In the genomic region with DNA sequence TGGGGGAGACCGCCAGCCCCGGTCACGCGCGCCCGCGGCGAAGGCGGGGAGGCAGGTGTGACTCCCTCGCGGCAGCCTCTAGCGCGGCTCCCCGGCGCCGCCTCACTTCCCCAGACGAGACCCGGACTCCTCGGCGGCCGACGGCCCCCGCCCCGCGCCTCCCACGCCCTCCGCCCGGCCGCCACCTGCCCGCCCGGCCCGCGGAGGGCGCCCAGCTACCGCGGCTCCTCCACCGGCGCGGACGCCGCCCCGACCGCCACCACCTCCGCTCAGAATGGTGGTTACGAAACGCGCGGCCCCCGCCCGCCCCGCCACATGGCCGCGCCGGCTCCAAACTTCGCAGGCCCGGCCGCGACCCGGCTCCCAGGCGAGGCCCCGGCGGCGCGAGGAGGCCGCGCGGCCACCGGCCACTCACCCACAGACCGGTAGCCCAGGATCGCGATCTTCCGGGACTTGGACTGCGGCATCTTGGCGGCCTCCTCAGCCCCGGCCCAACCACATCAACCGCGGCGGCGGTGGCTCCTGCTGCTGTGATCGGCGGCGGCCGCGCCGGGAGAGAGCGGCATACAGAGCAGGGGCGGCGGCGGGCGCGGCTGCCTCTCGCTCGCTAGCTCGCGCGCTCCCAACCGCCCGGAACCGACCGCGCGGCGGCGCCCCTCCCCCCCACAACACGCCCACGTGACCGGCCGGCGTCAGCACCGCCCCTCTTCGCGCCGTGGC, we compare ENCODE assay signal across 8 cellular contexts. TPM values are rescaled to one million over a fixed set of nuclear protein-coding genes. Genes with fewer than 3 reads are reported as not detected.
A peak's percentile ranks its signal among the peaks of the same experiment; 100 is the strongest.
DNase-seq lines count a peak whose midpoint lies in the region; FAIRE-seq and TF ChIP-seq lines count a peak whose summit lies in the region.
"Not testable (repeated sequence)": the region's sequence is repeated elsewhere in the genome, so short reads cannot be mapped to it uniquely, and the experiment has no call there.

No MANE protein-coding gene starts in this region.

- peak; percentile 32 for DNase-seq in GDM1 (lab: John Stamatoyannopoulos, UW)
- DNase-seq in H7 = peak; percentile 67
- DNase-seq in WERI-Rb-1 = peak; percentile 24
- not testable (repeated sequence) for DNase-seq in astrocyte (ENCODE audit: low read depth)
- peak; percentile 62 for DNase-seq in left ventricle myocardium inferior

- FAIRE-seq in astrocyte (lab: Jason Lieb, UNC) = not testable (repeated sequence)

- not testable (repeated sequence) for H3K9me3 Mint-ChIP-seq in astrocyte (ENCODE audit: unreplicated experiment)

- peak overlapping the region; percentile 95 for H3K4me2 ChIP-seq in KMS-11
- peak overlapping the region; percentile 89 for H3K4me2 ChIP-seq in astrocyte (ENCODE audit: low read length)
- peak overlapping the region; percentile 90 for H3K4me2 ChIP-seq in parathyroid adenoma (ENCODE audit: low read length)

- not testable (repeated sequence) for H3K36me3 Mint-ChIP-seq in astrocyte (ENCODE audit: low read depth, unreplicated experiment)

- peaks cover 43% of the 10 kb centered on the region for H4K20me1 ChIP-seq in KMS-11 (ENCODE audit: insufficient read depth)
- H4K20me1 ChIP-seq in astrocyte (ENCODE audit: insufficient read depth, low read length) = peaks cover 46% of the 10 kb centered on the region

- intact Hi-C loops in left ventricle myocardium inferior (cut with micrococcal nuclease) = not testable (repeated sequence)

- peaks cover 14% of the 10 kb centered on the region for H3K4me1 Mint-ChIP-seq in astrocyte (ENCODE audit: low read depth, unreplicated experiment)

- H2AFZ ChIP-seq in KMS-11 (ENCODE audit: low read depth) (peak overlapping the region; percentile 38), parathyroid adenoma (peak overlapping the region; percentile 98)
- not testable (repeated sequence) for H2AFZ ChIP-seq in astrocyte (ENCODE audit: low read depth, low read length)

- not testable (repeated sequence) for H3K27me3 ChIP-seq in H7 (ENCODE audit: control insufficient read depth, insufficient read depth, low read length); KMS-11 (ENCODE audit: insufficient read depth, low read depth); WERI-Rb-1 (ENCODE audit: insufficient read depth, low read depth, severe bottlenecking); astrocyte (ENCODE audit: insufficient read depth, low read length); left ventricle myocardium inferior (ENCODE audit: low read depth); parathyroid adenoma (ENCODE audit: control insufficient read depth, insufficient read depth, low read length); subcutaneous abdominal adipose tissue (ENCODE audit: control insufficient read depth in 5 of 5, insufficient read depth in 4 of 5, low read length in 5 of 5)

- H3K4me1 ChIP-seq in KMS-11 (ENCODE audit: low read depth, poor library complexity, severe bottlenecking) (peaks cover 37% of the 10 kb centered on the region), astrocyte (ENCODE audit: insufficient read depth, low read length) (peaks cover 17% of the 10 kb centered on the region), left ventricle myocardium inferior (peaks cover 47% of the 10 kb centered on the region), subcutaneous abdominal adipose tissue (ENCODE audit: control insufficient read depth in 5 of 5, insufficient read depth in 5 of 5, low read length in 5 of 5) (peaks cover 5 to 44% (median 32%) of the 10 kb centered on the region in 5 donors)
- H3K4me1 ChIP-seq in parathyroid adenoma = not testable (repeated sequence)

- H3K9me3 ChIP-seq in WERI-Rb-1 (ENCODE audit: severe bottlenecking); astrocyte (ENCODE audit: insufficient read depth, low read depth, low read length); left ventricle myocardium inferior (replicated peaks); parathyroid adenoma (ENCODE audit: control insufficient read depth, low read length); subcutaneous abdominal adipose tissue (ENCODE audit: control insufficient read depth in 5 of 5, low read length in 5 of 5): not testable (repeated sequence)

- H3K27ac ChIP-seq in KMS-11 = peak overlapping the region; percentile 97
- H3K27ac ChIP-seq in WERI-Rb-1 = peak overlapping the region; percentile 98
- peak overlapping the region; percentile 88 for H3K27ac ChIP-seq in astrocyte (ENCODE audit: low read depth, low read length)
- H3K27ac ChIP-seq in left ventricle myocardium inferior (replicated peaks) = peak overlapping the region; percentile 99
- H3K27ac ChIP-seq in parathyroid adenoma = peak overlapping the region; percentile 88
- H3K27ac ChIP-seq in subcutaneous abdominal adipose tissue (ENCODE audit: low read depth, low read length) = peak overlapping the region; percentile 96

- peak overlapping the region; percentile 100 for H3K4me3 Mint-ChIP-seq in astrocyte (ENCODE audit: unreplicated experiment)

- peak overlapping the region; percentile 95 for H3K27ac Mint-ChIP-seq in astrocyte (ENCODE audit: unreplicated experiment)

- peaks cover 48% of the 10 kb centered on the region for H3K79me2 ChIP-seq in KMS-11 (ENCODE audit: insufficient read depth, low read depth)
- peaks cover 51% of the 10 kb centered on the region for H3K79me2 ChIP-seq in astrocyte (ENCODE audit: insufficient read depth, low read length)
- H3K79me2 ChIP-seq in parathyroid adenoma = peaks cover 41% of the 10 kb centered on the region

- H3K36me3 ChIP-seq in H7 (replicated peaks; ENCODE audit: control insufficient read depth, insufficient read depth, low read length); KMS-11 (ENCODE audit: insufficient read depth); WERI-Rb-1; astrocyte (ENCODE audit: insufficient read depth, low read length); left ventricle myocardium inferior; parathyroid adenoma (ENCODE audit: control insufficient read depth, insufficient read depth, low read length); subcutaneous abdominal adipose tissue (ENCODE audit: control insufficient read depth in 5 of 5, insufficient read depth in 5 of 5, low read length in 5 of 5): not testable (repeated sequence)

- H3K27me3 Mint-ChIP-seq in astrocyte (ENCODE audit: low read depth, unreplicated experiment) = not testable (repeated sequence)

- TF ChIP-seq CTCF in KMS-11 (conservative IDR thresholded peaks at IDR 0.05; ENCODE audit: low read depth, low read length); WERI-Rb-1 (IDR thresholded peaks at IDR 0.05; ENCODE audit: low read depth, low read length); astrocyte (IDR thresholded peaks at IDR 0.05; ENCODE audit: insufficient read depth, low read depth, low read length); parathyroid adenoma (IDR thresholded peaks at IDR 0.05): not testable (repeated sequence)
- TF ChIP-seq CTCF in left ventricle myocardium inferior (IDR thresholded peaks at IDR 0.05; ENCODE audit: borderline replicate concordance) = peak; percentile 32

- H3K4me3 ChIP-seq in H7 (ENCODE audit: insufficient read depth, low read depth, low read length) (peak overlapping the region; percentile 65), WERI-Rb-1 (ENCODE audit: low read depth, low read length) (peak overlapping the region; percentile 72), astrocyte (ENCODE audit: insufficient read depth, low read depth, low read length) (peak overlapping the region; percentile 92), left ventricle myocardium inferior (peak overlapping the region; percentile 77), parathyroid adenoma (ENCODE audit: low read depth, low read length) (peak overlapping the region; percentile 72), subcutaneous abdominal adipose tissue (ENCODE audit: low read depth in 1 of 5, low read length in 5 of 5) (peak overlapping the region; percentile 74 to 89 (median 83))
- H3K4me3 ChIP-seq in KMS-11 (IDR thresholded peaks at IDR 0.05; ENCODE audit: insufficient read depth, low read depth, low read length) = not testable (repeated sequence)

- H3K9ac ChIP-seq in KMS-11 (peak overlapping the region; percentile 99), astrocyte (ENCODE audit: low read length) (peak overlapping the region; percentile 95), parathyroid adenoma (peak overlapping the region; percentile 87), subcutaneous abdominal adipose tissue (ENCODE audit: low read length in 5 of 5) (peak overlapping the region; percentile 77 to 97 (median 88))

RNA-seq across cellular contexts. Expression of a gene that starts 0.5 kb away (rescaled TPM):
- 119 and 128 TPM in 2 replicates for total RNA-seq in H7 (2014; rRNA removed; shearing (Covaris generic))
- total RNA-seq in astrocyte (131 and 143 TPM in 2 replicates), left ventricle myocardium inferior (113 TPM)
